In the genomic region with DNA sequence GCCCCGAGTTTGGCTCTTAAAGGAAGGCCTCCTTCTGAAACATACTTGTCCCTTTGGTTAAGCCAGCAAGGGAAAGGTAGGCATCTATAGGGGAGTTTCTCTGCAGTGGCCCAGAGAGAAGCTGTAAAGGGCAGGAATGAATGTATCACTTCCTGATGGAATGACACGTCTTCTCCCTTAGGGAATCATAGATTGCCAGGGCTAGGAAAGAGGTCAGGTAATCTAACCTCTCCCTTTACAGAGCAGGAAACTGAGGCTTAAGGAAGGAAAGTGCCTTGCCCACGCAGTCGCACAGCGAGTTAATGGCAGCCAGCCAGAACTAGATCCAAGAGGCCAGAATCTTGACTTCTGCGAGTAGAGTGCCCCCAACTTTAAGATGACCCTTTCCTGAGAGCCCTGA, we compare ENCODE assay signal across 24 cellular contexts.
DNase-seq lines count a peak whose midpoint lies in the region; ATAC-seq, FAIRE-seq and TF ChIP-seq lines count a peak whose summit lies in the region.
"Had no signal": no experiment of that assay in that cellular context is flagged by ENCODE, and none has a peak within 500 bp of the region (broad histone marks: within the 10 kb centered on the region; RNA-seq: fewer than 3 reads in every experiment).

No MANE protein-coding gene starts in this region.

- no peaks in the 10 kb centered on the region for H3K9me3 Mint-ChIP-seq in endothelial cell (ENCODE audit: unreplicated experiment)
- H3K9me3 Mint-ChIP-seq: CD4-positive, alpha-beta T cell; CD8-positive, alpha-beta memory T cell; HFFc6 had no signal

- FAIRE-seq in bronchial epithelial cell (lab: Jason Lieb, UNC) = no peak
- FAIRE-seq: A204.1, G401.6, GM12892, GM19239, H54 had no signal

- DNase-seq in ELR (ENCODE audit: low read depth) (peak; percentile 11), bronchial epithelial cell (ENCODE audit: low read depth) (peak; percentile 13), endothelial cell (ENCODE audit: low spot score) (no peak), left lobe of liver (ENCODE audit: low spot score) (peak; percentile 34)
- DNase-seq: AML-193; BE2C; CD4-positive, alpha-beta T cell; CD8-positive, alpha-beta memory T cell; DMS53; DMS79 treated with DMSO at 0.1 percent for 48 hours; GOT3; HFFc6 had no signal

- peaks cover 4% of the 10 kb centered on the region for H3K27me3 Mint-ChIP-seq in endothelial cell (ENCODE audit: unreplicated experiment)
- H3K27me3 Mint-ChIP-seq: CD4-positive, alpha-beta T cell; CD8-positive, alpha-beta memory T cell had no signal

- H3K27ac Mint-ChIP-seq in endothelial cell (ENCODE audit: unreplicated experiment) = peak overlapping the region; percentile 1
- H3K27ac Mint-ChIP-seq: CD4-positive, alpha-beta T cell; HFFc6 had no signal

- H3K36me3 ChIP-seq in bronchial epithelial cell (ENCODE audit: control insufficient read depth, insufficient read depth, low read length) = peaks cover 4% of the 10 kb centered on the region
- H3K36me3 ChIP-seq: BE2C had no signal

- H3K4me1 Mint-ChIP-seq in endothelial cell (ENCODE audit: unreplicated experiment) = peaks cover 49% of the 10 kb centered on the region

- TF ChIP-seq CTCF in bronchial epithelial cell (IDR thresholded peaks at IDR 0.05; ENCODE audit: insufficient read depth, low read length, severe bottlenecking) = no peak
- no peak for TF ChIP-seq CTCF in endothelial cell (IDR thresholded peaks at IDR 0.05; ENCODE audit: unreplicated experiment)

- peak overlapping the region; percentile 39 for H3K4me3 Mint-ChIP-seq in endothelial cell (ENCODE audit: unreplicated experiment)
- H3K4me3 Mint-ChIP-seq: CD14-positive monocyte; CD4-positive, alpha-beta T cell; CD8-positive, alpha-beta memory T cell; HFFc6 had no signal

- H3K27me3 ChIP-seq in bronchial epithelial cell (ENCODE audit: control insufficient read depth, insufficient read depth, low read length) = no peaks in the 10 kb centered on the region
- H3K27me3 ChIP-seq: BE2C; BLaER1 treated with 17β-estradiol and CSF1 and Interleukin-3, amounts not matched to agents 10 nM and 100 nM had no signal

- no peak for ATAC-seq in left lobe of liver
- no peak for ATAC-seq in GM21390 (IDR thresholded peaks at IDR 0.05; ENCODE audit: unreplicated experiment)
- ATAC-seq in GM18909 (IDR thresholded peaks at IDR 0.05; ENCODE audit: poor library complexity, unreplicated experiment) = no peak
- no peak for ATAC-seq in HG02981 (IDR thresholded peaks at IDR 0.05; ENCODE audit: unreplicated experiment)
- ATAC-seq in GM21723 (IDR thresholded peaks at IDR 0.05; ENCODE audit: unreplicated experiment) = no peak

- H3K36me3 Mint-ChIP-seq in endothelial cell (ENCODE audit: low read depth, unreplicated experiment) = peaks cover 4% of the 10 kb centered on the region

- no peak overlapping the region for H3K4me3 ChIP-seq in bronchial epithelial cell (ENCODE audit: low read depth, low read length)
- H3K4me3 ChIP-seq: BLaER1 treated with 17β-estradiol and CSF1 and Interleukin-3, amounts not matched to agents 10 nM and 100 nM; HAP-1 had no signal
